1 cellular context compared by ENCODE assay signal in the genomic region with DNA sequence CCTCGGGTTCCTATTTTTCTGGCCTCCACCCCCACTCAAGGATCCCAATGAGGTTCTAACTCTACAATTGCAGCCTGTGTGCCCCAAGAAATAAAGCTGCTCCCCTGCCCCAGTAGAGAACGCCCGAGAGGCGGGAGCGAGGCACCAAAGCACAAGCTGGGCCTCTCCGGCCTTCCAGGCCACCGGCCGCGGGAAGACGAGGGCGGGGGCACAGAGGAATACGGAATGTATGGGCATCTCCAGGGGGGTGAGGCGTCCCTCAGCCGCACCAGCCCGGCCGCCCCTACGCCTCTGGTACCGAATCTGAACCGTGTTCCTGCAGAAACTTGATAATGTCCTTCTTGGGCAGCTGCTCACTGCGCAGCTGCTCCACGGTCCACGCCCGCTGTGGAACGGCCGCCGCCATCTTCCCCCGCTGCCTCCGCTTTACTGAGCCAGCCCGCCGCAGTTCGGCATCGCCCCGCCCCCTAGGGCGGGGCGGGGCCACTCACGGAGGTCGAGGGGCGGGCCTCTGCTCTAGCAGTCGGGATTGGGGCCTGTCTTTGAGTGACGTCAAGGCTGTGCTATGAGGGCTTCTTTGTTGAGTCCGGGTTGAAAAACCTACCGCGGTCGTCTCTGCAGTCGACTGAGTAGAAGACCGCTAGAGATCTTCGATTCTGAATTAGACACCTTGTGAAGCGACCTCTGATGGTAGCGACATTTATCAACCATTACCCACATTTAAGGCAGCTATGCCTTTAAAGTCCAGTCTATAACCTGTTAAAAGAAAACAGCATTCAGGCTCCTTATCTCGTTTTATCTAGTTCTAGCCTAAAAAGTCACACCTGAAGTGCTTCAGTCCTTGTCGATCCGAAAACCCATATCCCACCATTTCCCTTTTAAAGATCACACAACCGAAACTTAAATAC.
TF ChIP-seq lines count a peak whose summit lies in the region.

A gene (minus strand): TSS at position 431 of the 908 bp plus-strand sequence. CDS start 25 bp downstream, at position 406.

TF ChIP-seq in HepG2, 621 proteins besides CTCF, POLR2A, EP300 and RAD21 (continued from another document and continues in another):
- TF ChIP-seq, protein P1, sequence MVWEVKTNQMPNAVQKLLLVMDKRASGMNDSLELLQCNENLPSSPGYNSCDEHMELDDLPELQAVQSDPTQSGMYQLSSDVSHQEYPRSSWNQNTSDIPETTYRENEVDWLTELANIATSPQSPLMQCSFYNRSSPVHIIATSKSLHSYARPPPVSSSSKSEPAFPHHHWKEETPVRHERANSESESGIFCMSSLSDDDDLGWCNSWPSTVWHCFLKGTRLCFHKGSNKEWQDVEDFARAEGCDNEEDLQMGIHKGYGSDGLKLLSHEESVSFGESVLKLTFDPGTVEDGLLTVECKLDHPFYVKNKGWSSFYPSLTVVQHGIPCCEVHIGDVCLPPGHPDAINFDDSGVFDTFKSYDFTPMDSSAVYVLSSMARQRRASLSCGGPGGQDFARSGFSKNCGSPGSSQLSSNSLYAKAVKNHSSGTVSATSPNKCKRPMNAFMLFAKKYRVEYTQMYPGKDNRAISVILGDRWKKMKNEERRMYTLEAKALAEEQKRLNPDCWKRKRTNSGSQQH (CRISPR knock-in tag; IDR thresholded peaks at IDR 0.05; ENCODE audit: low read depth), result 0 out of 2 replicates have a peak, but pooled peaks have one; percentile 84
- TF ChIP-seq DPF2 (CRISPR knock-in tag; IDR thresholded peaks at IDR 0.05; ENCODE audit: borderline replicate concordance, low read depth), result no peak
- TF ChIP-seq, protein P2, sequence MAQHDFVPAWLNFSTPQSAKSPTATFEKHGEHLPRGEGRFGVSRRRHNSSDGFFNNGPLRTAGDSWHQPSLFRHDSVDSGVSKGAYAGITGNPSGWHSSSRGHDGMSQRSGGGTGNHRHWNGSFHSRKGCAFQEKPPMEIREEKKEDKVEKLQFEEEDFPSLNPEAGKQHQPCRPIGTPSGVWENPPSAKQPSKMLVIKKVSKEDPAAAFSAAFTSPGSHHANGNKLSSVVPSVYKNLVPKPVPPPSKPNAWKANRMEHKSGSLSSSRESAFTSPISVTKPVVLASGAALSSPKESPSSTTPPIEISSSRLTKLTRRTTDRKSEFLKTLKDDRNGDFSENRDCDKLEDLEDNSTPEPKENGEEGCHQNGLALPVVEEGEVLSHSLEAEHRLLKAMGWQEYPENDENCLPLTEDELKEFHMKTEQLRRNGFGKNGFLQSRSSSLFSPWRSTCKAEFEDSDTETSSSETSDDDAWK (CRISPR knock-in tag; IDR thresholded peaks at IDR 0.05), result no peak
- TF ChIP-seq, protein P3, sequence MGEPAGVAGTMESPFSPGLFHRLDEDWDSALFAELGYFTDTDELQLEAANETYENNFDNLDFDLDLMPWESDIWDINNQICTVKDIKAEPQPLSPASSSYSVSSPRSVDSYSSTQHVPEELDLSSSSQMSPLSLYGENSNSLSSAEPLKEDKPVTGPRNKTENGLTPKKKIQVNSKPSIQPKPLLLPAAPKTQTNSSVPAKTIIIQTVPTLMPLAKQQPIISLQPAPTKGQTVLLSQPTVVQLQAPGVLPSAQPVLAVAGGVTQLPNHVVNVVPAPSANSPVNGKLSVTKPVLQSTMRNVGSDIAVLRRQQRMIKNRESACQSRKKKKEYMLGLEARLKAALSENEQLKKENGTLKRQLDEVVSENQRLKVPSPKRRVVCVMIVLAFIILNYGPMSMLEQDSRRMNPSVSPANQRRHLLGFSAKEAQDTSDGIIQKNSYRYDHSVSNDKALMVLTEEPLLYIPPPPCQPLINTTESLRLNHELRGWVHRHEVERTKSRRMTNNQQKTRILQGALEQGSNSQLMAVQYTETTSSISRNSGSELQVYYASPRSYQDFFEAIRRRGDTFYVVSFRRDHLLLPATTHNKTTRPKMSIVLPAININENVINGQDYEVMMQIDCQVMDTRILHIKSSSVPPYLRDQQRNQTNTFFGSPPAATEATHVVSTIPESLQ (CRISPR knock-in tag; conservative IDR thresholded peaks at IDR 0.05), result 0 out of 2 replicates have a peak, but pooled peaks have one; percentile 20
- TF ChIP-seq, protein P4, sequence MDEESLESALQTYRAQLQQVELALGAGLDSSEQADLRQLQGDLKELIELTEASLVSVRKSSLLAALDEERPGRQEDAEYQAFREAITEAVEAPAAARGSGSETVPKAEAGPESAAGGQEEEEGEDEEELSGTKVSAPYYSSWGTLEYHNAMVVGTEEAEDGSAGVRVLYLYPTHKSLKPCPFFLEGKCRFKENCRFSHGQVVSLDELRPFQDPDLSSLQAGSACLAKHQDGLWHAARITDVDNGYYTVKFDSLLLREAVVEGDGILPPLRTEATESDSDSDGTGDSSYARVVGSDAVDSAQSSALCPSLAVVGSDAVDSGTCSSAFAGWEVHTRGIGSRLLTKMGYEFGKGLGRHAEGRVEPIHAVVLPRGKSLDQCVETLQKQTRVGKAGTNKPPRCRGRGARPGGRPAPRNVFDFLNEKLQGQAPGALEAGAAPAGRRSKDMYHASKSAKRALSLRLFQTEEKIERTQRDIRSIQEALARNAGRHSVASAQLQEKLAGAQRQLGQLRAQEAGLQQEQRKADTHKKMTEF (CRISPR knock-in tag; IDR thresholded peaks at IDR 0.05), result peak; percentile 87
- TF ChIP-seq HHEX (CRISPR knock-in tag; IDR thresholded peaks at IDR 0.05), result no peak
- TF ChIP-seq, protein P5, sequence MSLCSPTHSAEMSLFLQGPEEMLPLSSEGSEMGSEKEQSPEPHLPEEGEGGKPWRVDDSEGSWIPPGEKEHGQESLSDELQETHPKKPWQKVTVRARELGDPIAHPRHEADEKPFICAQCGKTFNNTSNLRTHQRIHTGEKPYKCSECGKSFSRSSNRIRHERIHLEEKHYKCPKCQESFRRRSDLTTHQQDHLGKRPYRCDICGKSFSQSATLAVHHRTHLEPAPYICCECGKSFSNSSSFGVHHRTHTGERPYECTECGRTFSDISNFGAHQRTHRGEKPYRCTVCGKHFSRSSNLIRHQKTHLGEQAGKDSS (CRISPR knock-in tag; IDR thresholded peaks at IDR 0.05; ENCODE audit: borderline replicate concordance, low read depth), result peak; percentile 91
- TF ChIP-seq SALL2 (CRISPR knock-in tag; IDR thresholded peaks at IDR 0.05), result no peak
- peak; percentile 85; the same call in 1 of the 2 replicates for TF ChIP-seq ZNF224 (CRISPR knock-in tag; IDR thresholded peaks at IDR 0.05)
- TF ChIP-seq PHF21A (CRISPR knock-in tag; IDR thresholded peaks at IDR 0.05), result peak; percentile 64; the same call in 1 of the 2 replicates
- TF ChIP-seq, protein P6, sequence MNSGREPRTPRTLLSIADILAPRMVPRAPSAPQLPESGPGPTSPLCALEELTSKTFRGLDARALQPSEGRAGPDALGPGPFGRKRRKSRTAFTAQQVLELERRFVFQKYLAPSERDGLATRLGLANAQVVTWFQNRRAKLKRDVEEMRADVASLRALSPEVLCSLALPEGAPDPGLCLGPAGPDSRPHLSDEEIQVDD (CRISPR knock-in tag; IDR thresholded peaks at IDR 0.05; ENCODE audit: borderline replicate concordance), result no peak
- TF ChIP-seq JUN (CRISPR knock-in tag; IDR thresholded peaks at IDR 0.05), result 0 out of 2 replicates have a peak, but pooled peaks have one; percentile 41
- TF ChIP-seq HCFC1 (IDR thresholded peaks at IDR 0.05; ENCODE audit: low read depth, low read length), result no peak
- TF ChIP-seq MAFG (CRISPR knock-in tag; IDR thresholded peaks at IDR 0.05), result no peak
- TF ChIP-seq ZNF180 (CRISPR knock-in tag; IDR thresholded peaks at IDR 0.05; ENCODE audit: borderline replicate concordance, low read depth), result no peak
- no peak for TF ChIP-seq ZNF607 (CRISPR knock-in tag; IDR thresholded peaks at IDR 0.05; ENCODE audit: borderline replicate concordance)
- TF ChIP-seq, protein P7, sequence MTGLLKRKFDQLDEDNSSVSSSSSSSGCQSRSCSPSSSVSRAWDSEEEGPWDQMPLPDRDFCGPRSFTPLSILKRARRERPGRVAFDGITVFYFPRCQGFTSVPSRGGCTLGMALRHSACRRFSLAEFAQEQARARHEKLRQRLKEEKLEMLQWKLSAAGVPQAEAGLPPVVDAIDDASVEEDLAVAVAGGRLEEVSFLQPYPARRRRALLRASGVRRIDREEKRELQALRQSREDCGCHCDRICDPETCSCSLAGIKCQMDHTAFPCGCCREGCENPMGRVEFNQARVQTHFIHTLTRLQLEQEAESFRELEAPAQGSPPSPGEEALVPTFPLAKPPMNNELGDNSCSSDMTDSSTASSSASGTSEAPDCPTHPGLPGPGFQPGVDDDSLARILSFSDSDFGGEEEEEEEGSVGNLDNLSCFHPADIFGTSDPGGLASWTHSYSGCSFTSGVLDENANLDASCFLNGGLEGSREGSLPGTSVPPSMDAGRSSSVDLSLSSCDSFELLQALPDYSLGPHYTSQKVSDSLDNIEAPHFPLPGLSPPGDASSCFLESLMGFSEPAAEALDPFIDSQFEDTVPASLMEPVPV (CRISPR knock-in tag; IDR thresholded peaks at IDR 0.05), result peak; percentile 68; the same call in 1 of the 2 replicates
- TF ChIP-seq, protein P8, sequence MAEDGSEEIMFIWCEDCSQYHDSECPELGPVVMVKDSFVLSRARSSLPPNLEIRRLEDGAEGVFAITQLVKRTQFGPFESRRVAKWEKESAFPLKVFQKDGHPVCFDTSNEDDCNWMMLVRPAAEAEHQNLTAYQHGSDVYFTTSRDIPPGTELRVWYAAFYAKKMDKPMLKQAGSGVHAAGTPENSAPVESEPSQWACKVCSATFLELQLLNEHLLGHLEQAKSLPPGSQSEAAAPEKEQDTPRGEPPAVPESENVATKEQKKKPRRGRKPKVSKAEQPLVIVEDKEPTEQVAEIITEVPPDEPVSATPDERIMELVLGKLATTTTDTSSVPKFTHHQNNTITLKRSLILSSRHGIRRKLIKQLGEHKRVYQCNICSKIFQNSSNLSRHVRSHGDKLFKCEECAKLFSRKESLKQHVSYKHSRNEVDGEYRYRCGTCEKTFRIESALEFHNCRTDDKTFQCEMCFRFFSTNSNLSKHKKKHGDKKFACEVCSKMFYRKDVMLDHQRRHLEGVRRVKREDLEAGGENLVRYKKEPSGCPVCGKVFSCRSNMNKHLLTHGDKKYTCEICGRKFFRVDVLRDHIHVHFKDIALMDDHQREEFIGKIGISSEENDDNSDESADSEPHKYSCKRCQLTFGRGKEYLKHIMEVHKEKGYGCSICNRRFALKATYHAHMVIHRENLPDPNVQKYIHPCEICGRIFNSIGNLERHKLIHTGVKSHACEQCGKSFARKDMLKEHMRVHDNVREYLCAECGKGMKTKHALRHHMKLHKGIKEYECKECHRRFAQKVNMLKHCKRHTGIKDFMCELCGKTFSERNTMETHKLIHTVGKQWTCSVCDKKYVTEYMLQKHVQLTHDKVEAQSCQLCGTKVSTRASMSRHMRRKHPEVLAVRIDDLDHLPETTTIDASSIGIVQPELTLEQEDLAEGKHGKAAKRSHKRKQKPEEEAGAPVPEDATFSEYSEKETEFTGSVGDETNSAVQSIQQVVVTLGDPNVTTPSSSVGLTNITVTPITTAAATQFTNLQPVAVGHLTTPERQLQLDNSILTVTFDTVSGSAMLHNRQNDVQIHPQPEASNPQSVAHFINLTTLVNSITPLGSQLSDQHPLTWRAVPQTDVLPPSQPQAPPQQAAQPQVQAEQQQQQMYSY (CRISPR knock-in tag; IDR thresholded peaks at IDR 0.05), result no peak
- TF ChIP-seq, protein P9, sequence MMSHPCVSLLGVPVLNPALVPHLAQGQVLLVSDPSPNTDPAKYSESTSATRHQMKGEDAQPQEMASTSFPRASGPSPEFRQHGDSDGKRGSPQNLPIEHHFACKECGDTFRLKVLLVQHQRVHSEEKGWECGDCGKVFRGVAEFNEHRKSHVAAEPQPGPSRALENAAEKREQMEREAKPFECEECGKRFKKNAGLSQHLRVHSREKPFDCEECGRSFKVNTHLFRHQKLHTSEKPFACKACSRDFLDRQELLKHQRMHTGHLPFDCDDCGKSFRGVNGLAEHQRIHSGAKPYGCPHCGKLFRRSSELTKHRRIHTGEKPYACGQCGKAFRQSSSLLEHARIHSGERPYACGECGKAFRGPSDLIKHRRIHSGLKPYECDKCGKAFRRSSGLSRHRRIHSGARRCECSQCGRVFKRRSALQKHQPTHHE (CRISPR knock-in tag; IDR thresholded peaks at IDR 0.05; ENCODE audit: borderline replicate concordance), result no peak
- TF ChIP-seq SMAD1 (CRISPR knock-in tag; IDR thresholded peaks at IDR 0.05; ENCODE audit: borderline replicate concordance, low read depth), result no peak
- no peak for TF ChIP-seq IRX3 (CRISPR knock-in tag; IDR thresholded peaks at IDR 0.05; ENCODE audit: borderline replicate concordance, low read depth)
- 0 out of 2 replicates have a peak, but pooled peaks have one; percentile 63 for TF ChIP-seq MAF1 (CRISPR knock-in tag; IDR thresholded peaks at IDR 0.05; ENCODE audit: borderline replicate concordance)
- TF ChIP-seq, protein P10, sequence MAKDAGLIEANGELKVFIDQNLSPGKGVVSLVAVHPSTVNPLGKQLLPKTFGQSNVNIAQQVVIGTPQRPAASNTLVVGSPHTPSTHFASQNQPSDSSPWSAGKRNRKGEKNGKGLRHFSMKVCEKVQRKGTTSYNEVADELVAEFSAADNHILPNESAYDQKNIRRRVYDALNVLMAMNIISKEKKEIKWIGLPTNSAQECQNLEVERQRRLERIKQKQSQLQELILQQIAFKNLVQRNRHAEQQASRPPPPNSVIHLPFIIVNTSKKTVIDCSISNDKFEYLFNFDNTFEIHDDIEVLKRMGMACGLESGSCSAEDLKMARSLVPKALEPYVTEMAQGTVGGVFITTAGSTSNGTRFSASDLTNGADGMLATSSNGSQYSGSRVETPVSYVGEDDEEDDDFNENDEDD (CRISPR knock-in tag; IDR thresholded peaks at IDR 0.05; ENCODE audit: borderline replicate concordance), result 0 out of 2 replicates have a peak, but pooled peaks have one; percentile 30
- TF ChIP-seq ZNF558 (CRISPR knock-in tag; IDR thresholded peaks at IDR 0.05; ENCODE audit: borderline replicate concordance), result peak; percentile 76; the same call in 1 of the 2 replicates
- TF ChIP-seq, protein P11, sequence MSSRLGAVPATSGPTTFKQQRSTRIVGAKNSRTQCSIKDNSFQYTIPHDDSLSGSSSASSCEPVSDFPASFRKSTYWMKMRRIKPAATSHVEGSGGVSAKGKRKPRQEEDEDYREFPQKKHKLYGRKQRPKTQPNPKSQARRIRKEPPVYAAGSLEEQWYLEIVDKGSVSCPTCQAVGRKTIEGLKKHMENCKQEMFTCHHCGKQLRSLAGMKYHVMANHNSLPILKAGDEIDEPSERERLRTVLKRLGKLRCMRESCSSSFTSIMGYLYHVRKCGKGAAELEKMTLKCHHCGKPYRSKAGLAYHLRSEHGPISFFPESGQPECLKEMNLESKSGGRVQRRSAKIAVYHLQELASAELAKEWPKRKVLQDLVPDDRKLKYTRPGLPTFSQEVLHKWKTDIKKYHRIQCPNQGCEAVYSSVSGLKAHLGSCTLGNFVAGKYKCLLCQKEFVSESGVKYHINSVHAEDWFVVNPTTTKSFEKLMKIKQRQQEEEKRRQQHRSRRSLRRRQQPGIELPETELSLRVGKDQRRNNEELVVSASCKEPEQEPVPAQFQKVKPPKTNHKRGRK (CRISPR knock-in tag; IDR thresholded peaks at IDR 0.05), result no peak
- TF ChIP-seq ZFP37 (CRISPR knock-in tag; IDR thresholded peaks at IDR 0.05; ENCODE audit: borderline replicate concordance), result no peak
- peak; percentile 77 for TF ChIP-seq SAP130 (CRISPR knock-in tag; IDR thresholded peaks at IDR 0.05; ENCODE audit: low read depth)
- TF ChIP-seq KDM2A (CRISPR knock-in tag; IDR thresholded peaks at IDR 0.05; ENCODE audit: borderline replicate concordance, low read depth), result peak; percentile 90
- no peak for TF ChIP-seq ZNF121 (CRISPR knock-in tag; IDR thresholded peaks at IDR 0.05)
- TF ChIP-seq PPARG (CRISPR knock-in tag; conservative IDR thresholded peaks at IDR 0.05), result no peak
- TF ChIP-seq ZNF782 (CRISPR knock-in tag; IDR thresholded peaks at IDR 0.05; ENCODE audit: borderline replicate concordance), result peak; percentile 69; the same call in 1 of the 2 replicates
- no peak for TF ChIP-seq ZNF160 (CRISPR knock-in tag; IDR thresholded peaks at IDR 0.05)
